1 cellular context compared by ENCODE assay signal in the genomic region with DNA sequence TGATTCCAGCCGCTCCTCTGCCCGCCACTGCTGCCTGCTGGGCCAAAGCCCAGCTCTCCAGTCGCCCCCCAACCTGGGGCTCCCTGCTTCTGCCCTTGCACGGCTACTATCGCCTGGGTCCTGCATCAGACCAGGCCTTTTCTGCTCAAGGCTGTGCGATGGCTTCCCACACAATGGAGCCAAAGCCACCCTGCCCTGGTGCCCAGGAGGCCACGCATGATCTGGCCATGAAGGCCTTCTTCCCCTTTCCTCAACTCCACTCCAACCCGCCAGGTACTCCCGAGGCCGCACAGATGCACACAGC.
TF ChIP-seq lines count a peak whose summit lies in the region.

No MANE protein-coding gene starts in this region.

TF ChIP-seq in IMR-90, 13 proteins besides CTCF, POLR2A, EP300 and RAD21 (continued from another document):
- TF ChIP-seq, protein P1, sequence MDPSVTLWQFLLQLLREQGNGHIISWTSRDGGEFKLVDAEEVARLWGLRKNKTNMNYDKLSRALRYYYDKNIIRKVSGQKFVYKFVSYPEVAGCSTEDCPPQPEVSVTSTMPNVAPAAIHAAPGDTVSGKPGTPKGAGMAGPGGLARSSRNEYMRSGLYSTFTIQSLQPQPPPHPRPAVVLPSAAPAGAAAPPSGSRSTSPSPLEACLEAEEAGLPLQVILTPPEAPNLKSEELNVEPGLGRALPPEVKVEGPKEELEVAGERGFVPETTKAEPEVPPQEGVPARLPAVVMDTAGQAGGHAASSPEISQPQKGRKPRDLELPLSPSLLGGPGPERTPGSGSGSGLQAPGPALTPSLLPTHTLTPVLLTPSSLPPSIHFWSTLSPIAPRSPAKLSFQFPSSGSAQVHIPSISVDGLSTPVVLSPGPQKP (IDR thresholded peaks at IDR 0.05; ENCODE audit: borderline replicate concordance, low read depth, low read length) = no peak
- no peak for TF ChIP-seq RCOR1 (IDR thresholded peaks at IDR 0.05; ENCODE audit: insufficient replicate concordance, low read length)
- TF ChIP-seq, protein P2, sequence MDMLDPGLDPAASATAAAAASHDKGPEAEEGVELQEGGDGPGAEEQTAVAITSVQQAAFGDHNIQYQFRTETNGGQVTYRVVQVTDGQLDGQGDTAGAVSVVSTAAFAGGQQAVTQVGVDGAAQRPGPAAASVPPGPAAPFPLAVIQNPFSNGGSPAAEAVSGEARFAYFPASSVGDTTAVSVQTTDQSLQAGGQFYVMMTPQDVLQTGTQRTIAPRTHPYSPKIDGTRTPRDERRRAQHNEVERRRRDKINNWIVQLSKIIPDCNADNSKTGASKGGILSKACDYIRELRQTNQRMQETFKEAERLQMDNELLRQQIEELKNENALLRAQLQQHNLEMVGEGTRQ (IDR thresholded peaks at IDR 0.05; ENCODE audit: low read depth, low read length) = no peak
- TF ChIP-seq FOS (IDR thresholded peaks at IDR 0.05; ENCODE audit: low read depth, low read length) = no peak
- no peak for TF ChIP-seq MXI1 (IDR thresholded peaks at IDR 0.05; ENCODE audit: borderline replicate concordance, low read depth, low read length)
- no peak for TF ChIP-seq RFX5 (IDR thresholded peaks at IDR 0.05; ENCODE audit: low read depth, low read length)
- no peak for TF ChIP-seq SMC3 (IDR thresholded peaks at IDR 0.05; ENCODE audit: low read depth, low read length)
- TF ChIP-seq MAFK (IDR thresholded peaks at IDR 0.05; ENCODE audit: low read depth, low read length) = no peak
